In the genomic region with DNA sequence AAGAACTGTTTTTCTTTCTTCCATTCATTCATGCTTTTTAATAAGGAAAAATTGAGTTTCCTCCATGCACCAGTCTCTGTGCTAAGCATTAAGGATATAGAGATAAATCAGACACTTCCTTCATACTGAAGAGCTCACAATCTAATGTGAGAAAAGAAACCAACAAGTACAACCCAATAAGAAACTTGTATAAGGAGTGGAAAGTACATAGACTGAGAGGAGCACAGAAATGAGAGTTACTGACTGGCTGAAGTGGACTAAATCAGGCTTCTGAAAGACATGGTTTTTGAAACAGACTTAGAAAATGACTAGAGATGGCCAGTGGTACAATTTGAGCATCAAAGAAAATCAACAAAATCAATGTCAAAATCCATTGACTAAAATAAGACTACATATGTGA, we compare ENCODE assay signal across 34 cellular contexts.
"Had no signal": no experiment of that assay in that cellular context is flagged by ENCODE, and none has a peak within 500 bp of the region (broad histone marks: within the 10 kb centered on the region; RNA-seq: fewer than 3 reads in every experiment).

No MANE protein-coding gene starts in this region.

- H3K36me3 ChIP-seq: adrenal gland, brain microvascular endothelial cell, breast epithelium had no signal

- ATAC-seq: activated CD8-positive, alpha-beta T cell treated with anti-CD3 and anti-CD28 coated beads for 36 hours; activated naive CD4-positive, alpha-beta T cell treated with anti-CD3 and anti-CD28 coated beads, Interleukin-2, amount 50 U/mL, for 72 hours; activated T-cell treated with anti-CD3 and anti-CD28 coated beads, Interleukin-2, amount 50 U/mL, for 4 hours; activated T-cell treated with anti-CD3 and anti-CD28 coated beads, Interleukin-2, amount 50 U/mL, for 72 hours; activated T-helper 17 cell treated with anti-CD3 and anti-CD28 coated beads, Interleukin-2, amount 50 U/mL, for 72 hours; body of pancreas had no signal

- DNase-seq: activated B cell treated with CpG ODN at 0.5 μM for 24 hours; activated CD4-positive, alpha-beta memory T cell treated with anti-CD3 and anti-CD28 coated beads for 36 hours; activated CD4-positive, alpha-beta T cell treated with anti-CD3 and anti-CD28 coated beads for 4 hours; activated CD4-positive, alpha-beta T cell treated with anti-CD3 and anti-CD28 coated beads, Interleukin-2, amount 10 ng/mL, durations not matched to agents 24 days and 14 days; activated CD4-positive, alpha-beta T cell treated with anti-CD3 and anti-CD28 coated beads, Interleukin-2, amount 50 U/mL, for 1 hour; activated CD4-positive, alpha-beta T cell treated with anti-CD3 and anti-CD28 coated beads, Interleukin-2, amount 50 U/mL, for 4 hours; activated CD4-positive, CD25-positive, alpha-beta regulatory T cell treated with anti-CD3 and anti-CD28 coated beads, Interleukin-2, amount 50 U/mL, for 72 hours; activated CD8-positive, alpha-beta memory T cell treated with anti-CD3 and anti-CD28 coated beads, Interleukin-2, amount 50 U/mL, for 4 hours; activated CD8-positive, alpha-beta T cell treated with anti-CD3 and anti-CD28 coated beads for 36 hours; activated effector memory CD4-positive, alpha-beta T cell treated with anti-CD3 and anti-CD28 coated beads, Interleukin-2, amount 50 U/mL, for 16 hours; activated gamma-delta T cell treated with Interleukin-2 at 50 U/mL for 16 hours; activated naive CD4-positive, alpha-beta T cell; activated naive CD4-positive, alpha-beta T cell treated with anti-CD3 and anti-CD28 coated beads for 36 hours; activated naive CD4-positive, alpha-beta T cell treated with anti-CD3 and anti-CD28 coated beads, Interleukin-2, amount 50 U/mL, for 16 hours; activated naive CD8-positive, alpha-beta T cell treated with anti-CD3 and anti-CD28 coated beads for 36 hours; activated T-cell treated with anti-CD3 and anti-CD28 coated beads for 4 hours; activated T-cell treated with anti-CD3 and anti-CD28 coated beads, Interleukin-2, amount 50 U/mL, for 1 hour; activated T-cell treated with anti-CD3 and anti-CD28 coated beads, Interleukin-2, amount 50 U/mL, for 4 hours; activated T-cell treated with anti-CD3 and anti-CD28 coated beads, Interleukin-2, amount 50 U/mL, for 72 hours; adrenal gland; amniotic stem cell; aorta; body of pancreas; brain microvascular endothelial cell; central memory CD4-positive, alpha-beta T cell; T-helper 2 cell; T-helper 9 cell had no signal

- FAIRE-seq: astrocyte, colon, TTC549 had no signal

- H3K27ac ChIP-seq: adrenal gland, body of pancreas, brain microvascular endothelial cell, breast epithelium, VCaP had no signal

- H3K27me3 ChIP-seq: adrenal gland, body of pancreas, brain microvascular endothelial cell, breast epithelium had no signal

- H3K4me3 ChIP-seq: adrenal gland, body of pancreas, breast epithelium had no signal

- H3K4me1 ChIP-seq: adrenal gland, body of pancreas, breast epithelium had no signal

- H3K9me3 ChIP-seq: adrenal gland, breast epithelium had no signal
